In the genomic region with DNA sequence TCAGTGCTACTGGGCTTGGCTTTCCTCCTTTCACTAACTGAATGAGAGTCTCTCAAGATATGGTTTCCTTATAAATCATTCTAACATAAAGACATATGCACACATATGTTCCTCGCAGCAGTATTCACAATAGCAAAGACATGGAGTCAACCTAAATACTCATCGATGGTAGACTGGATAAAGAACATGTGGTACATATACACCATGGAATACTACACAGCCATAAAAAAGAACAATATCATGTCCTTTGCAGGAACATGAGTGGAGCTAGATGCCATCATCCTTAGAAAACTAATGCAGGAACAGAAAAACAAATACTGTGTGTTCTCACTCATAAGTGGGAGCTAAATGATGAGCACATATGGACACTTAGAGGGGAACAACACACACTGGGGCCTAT, we compare ENCODE assay signal across 30 cellular contexts. TPM values are rescaled to one million over a fixed set of nuclear protein-coding genes. Genes with fewer than 3 reads are reported as not detected.
"Had no signal": no experiment of that assay in that cellular context is flagged by ENCODE, and none has a peak within 500 bp of the region (broad histone marks: within the 10 kb centered on the region; RNA-seq: fewer than 3 reads in every experiment).

No MANE protein-coding gene starts in this region.

- H3K4me1 ChIP-seq: stomach, suprapubic skin, testis, tibial artery, transverse colon, upper lobe of left lung, upper lobe of right lung, uterus, vagina had no signal

- H3K36me3 ChIP-seq: stomach, suprapubic skin, thoracic aorta, thyroid gland, tibial artery, tibial nerve, transverse colon, upper lobe of left lung, upper lobe of right lung, uterus, vagina had no signal

- FAIRE-seq: urothelium cell line had no signal

- H3K4me3 ChIP-seq: stomach, suprapubic skin, testis, thoracic aorta, thyroid gland, tibial artery, tibial nerve, transverse colon, upper lobe of left lung, upper lobe of right lung, uterus, vagina had no signal

- DNase-seq: stimulated activated CD4-positive, alpha-beta T cell treated with anti-CD3 and anti-CD28 coated beads, Interleukin-2, amount 100 ng/mL, for 48 hours; stimulated activated CD4-positive, alpha-beta T cell treated with anti-CD3 and anti-CD28 coated beads, Interleukin-4, amount 100 ng/mL, for 1 hour; stimulated activated CD4-positive, alpha-beta T cell treated with anti-CD3 and anti-CD28 coated beads, Interleukin-4, amount 100 ng/mL, for 24 hours; stimulated activated CD4-positive, alpha-beta T cell treated with anti-CD3 and anti-CD28 coated beads, Interleukin-4, amount 100 ng/mL, for 4 hours; stimulated activated CD8-positive, alpha-beta memory T cell treated with anti-CD3 and anti-CD28 coated beads, Interleukin-4, amount 100 ng/mL, for 48 hours; stimulated activated naive B cell treated with anti-CD40 and anti-IgM and Interleukin-4, amounts not matched to agents 10 μg/mL and 1 μg/mL and 100 μg/mL, for 72 hours; stimulated activated naive CD4-positive, alpha-beta T cell; stimulated activated naive CD4-positive, alpha-beta T cell treated with Interleukin-2 at 50 U/mL for 16 hours; stimulated activated naive CD8-positive, alpha-beta T cell treated with anti-CD3 and anti-CD28 coated beads, Interleukin-15, amount 100 ng/mL, for 72 hours; stimulated activated naive CD8-positive, alpha-beta T cell treated with anti-CD3 and anti-CD28 coated beads, Interleukin-15, Interleukin-2, amounts not matched to agents 100 U/mL and 50 U/mL, for 24 hours; stomach; substantia nigra; testis; thyroid gland; tibial artery; transverse colon; trophoblast cell; upper lobe of right lung; uterus had no signal

- H3K27me3 ChIP-seq: stomach, suprapubic skin, testis, thyroid gland, tibial artery, tibial nerve, transverse colon, upper lobe of left lung, upper lobe of right lung, uterus, vagina had no signal

- H3K9me3 ChIP-seq: stomach, suprapubic skin, testis, thoracic aorta, thyroid gland, tibial artery, tibial nerve, transverse colon, upper lobe of left lung, upper lobe of right lung, uterus, vagina had no signal

- ATAC-seq: stimulated activated effector memory CD8-positive, alpha-beta T cell treated with anti-CD3 and anti-CD28 coated beads, Interleukin-12 subunit alpha, Interleukin-12 subunit beta, amount 100 ng/mL, for 72 hours; stimulated activated memory B cell treated with anti-CD40 and anti-IgM and Interleukin-4, amounts not matched to agents 10 μg/mL and 1 μg/mL and 100 μg/mL, for 72 hours; stimulated activated naive B cell treated with anti-CD40 and anti-IgM and Interleukin-4, amounts not matched to agents 10 μg/mL and 1 μg/mL and 100 μg/mL, for 72 hours; stimulated activated naive CD8-positive, alpha-beta T cell treated with anti-CD3 and anti-CD28 coated beads, Interleukin-15, amount 100 ng/mL, for 72 hours; stimulated activated naive CD8-positive, alpha-beta T cell treated with anti-CD3 and anti-CD28 coated beads, Interleukin-15, Interleukin-2, amounts not matched to agents 100 U/mL and 50 U/mL, for 24 hours; upper lobe of right lung had no signal

- H3K27ac ChIP-seq: stomach, suprapubic skin, testis, thoracic aorta, thyroid gland, tibial artery, tibial nerve, transverse colon, upper lobe of left lung, upper lobe of right lung, uterus, vagina had no signal

RNA-seq across cellular contexts. Expression of a gene that starts 32.5 kb away (rescaled TPM):
- total RNA-seq: stomach, suprapubic skin, temporal lobe, testis, thoracic aorta, thyroid gland, tibial nerve, transverse colon, upper lobe of left lung, upper lobe of right lung, ureter, urinary bladder, uterus, vagina had no signal
- polyA plus RNA-seq: stomach, urinary bladder had no signal
